ENCODE assay signal across 16 cellular contexts in genomic region chr3:143361589-143361988, GRCh38.
DNase-seq lines count a peak whose midpoint lies in the region; ATAC-seq, FAIRE-seq and TF ChIP-seq lines count a peak whose summit lies in the region.
"Had no signal": no experiment of that assay in that cellular context is flagged by ENCODE, and none has a peak within 500 bp of the region (broad histone marks: within the 10 kb centered on the region; RNA-seq: fewer than 3 reads in every experiment).

No MANE protein-coding gene starts in this region.

- H3F3A ChIP-seq in neural progenitor cell (ENCODE audit: low read depth) = peaks cover 21% of the 10 kb centered on the region

- ATAC-seq in HepG2 (no peak), right lobe of liver (no peak), GM21390 (IDR thresholded peaks at IDR 0.05; ENCODE audit: unreplicated experiment) (no peak), GM18867 (IDR thresholded peaks at IDR 0.05; ENCODE audit: unreplicated experiment) (no peak)
- ATAC-seq: CD8-positive, alpha-beta T cell; GM23338 had no signal

- no peak overlapping the region for H3K9ac ChIP-seq in HepG2 (ENCODE audit: insufficient read depth, low read depth, low read length)
- no peak overlapping the region for H3K9ac ChIP-seq in neural progenitor cell
- H3K9ac ChIP-seq: BLaER1 treated with 17β-estradiol and CSF1 and Interleukin-3, amounts not matched to agents 10 nM and 100 nM had no signal

- CTCF ChIA-PET in HepG2 (lab: Yijun Ruan, JAX; ENCODE audit: low intra/inter-chr PET ratio, low total read pairs) = no interaction called here

- H3K4me3 ChIP-seq in HepG2 (replicated peaks in 1 of 3; ENCODE audit: insufficient read depth in 1 of 3, low read depth in 2 of 3, low read length in 3 of 3) (no peak overlapping the region), right lobe of liver (no peak overlapping the region), neural progenitor cell (no peak overlapping the region)
- H3K4me3 ChIP-seq: BLaER1 treated with 17β-estradiol and CSF1 and Interleukin-3, amounts not matched to agents 10 nM and 100 nM; GM23338 had no signal

- H3K27me3 Mint-ChIP-seq in neural progenitor cell (ENCODE audit: insufficient read depth, low read depth) = no peaks in the 10 kb centered on the region
- H3K27me3 Mint-ChIP-seq: B cell had no signal

- H3K4me2 ChIP-seq in HepG2 (ENCODE audit: low read depth, low read length) = no peak overlapping the region
- H3K4me2 ChIP-seq in neural progenitor cell = no peak overlapping the region
- H3K4me2 ChIP-seq: GM23338 had no signal

- no peaks in the 10 kb centered on the region for H3K36me3 Mint-ChIP-seq in neural progenitor cell
- H3K36me3 Mint-ChIP-seq: CD8-positive, alpha-beta T cell had no signal

- TF ChIP-seq RAD21 in HepG2 (CRISPR knock-in tag; IDR thresholded peaks at IDR 0.05) = no peak

- H3K9me3 Mint-ChIP-seq in neural progenitor cell = peaks cover 8% of the 10 kb centered on the region
- H3K9me3 Mint-ChIP-seq: CD8-positive, alpha-beta T cell; GM23338 had no signal

- WGBS in HepG2 (ENCODE audit: low lambda C conversion rate) = 2% methylated on average over 2 of the region's 2 CpGs
- WGBS in right lobe of liver (ENCODE audit: insufficient coverage, low coverage, low lambda C conversion rate, missing lambda C conversion rate) = 82% methylated on average over 2 of the region's 2 CpGs

- TF ChIP-seq CTCF in HepG2 (CRISPR knock-in tag; IDR thresholded peaks at IDR 0.05) (no peak), right lobe of liver (IDR thresholded peaks at IDR 0.05) (no peak), neural progenitor cell (IDR thresholded peaks at IDR 0.05) (no peak)

- DNase-seq in HepG2 (ENCODE audit: low spot score) (no peak), right lobe of liver (no peak), OCI-M1 (lab: John Stamatoyannopoulos, UW) (peak; percentile 16), neural progenitor cell (ENCODE audit: low spot score) (no peak)
- DNase-seq: Calu3; CD8-positive, alpha-beta T cell; DMS79 treated with DMSO at 0.1 percent for 48 hours; EL; HCEC 1CT had no signal

- H3K27ac ChIP-seq in HepG2 (ENCODE audit: extremely low read length, insufficient read depth, low read length) = no peak overlapping the region
- H3K27ac ChIP-seq in right lobe of liver = no peak overlapping the region
- H3K27ac ChIP-seq in neural progenitor cell = peak overlapping the region; percentile 75
- H3K27ac ChIP-seq: BLaER1 treated with 17β-estradiol and CSF1 and Interleukin-3, amounts not matched to agents 10 nM and 100 nM had no signal

- intact Hi-C loops in HepG2 (cut with micrococcal nuclease; ENCODE audit: unreplicated experiment) (no loop called here), right lobe of liver (cut with DNase I) (no loop called here)

- H3K4me1 Mint-ChIP-seq in neural progenitor cell = peaks cover 15% of the 10 kb centered on the region
- H3K4me1 Mint-ChIP-seq: GM23338 had no signal

- no peak overlapping the region for H3K27ac Mint-ChIP-seq in neural progenitor cell
- H3K27ac Mint-ChIP-seq: B cell, GM23338 had no signal

- H3K27me3 ChIP-seq in HepG2 (ENCODE audit: control insufficient read depth in 1 of 2, insufficient read depth in 2 of 2, low read length in 2 of 2) (no peaks in the 10 kb centered on the region), right lobe of liver (no peaks in the 10 kb centered on the region), neural progenitor cell (no peaks in the 10 kb centered on the region)
- H3K27me3 ChIP-seq: BLaER1 treated with 17β-estradiol and CSF1 and Interleukin-3, amounts not matched to agents 10 nM and 100 nM had no signal

- TF ChIP-seq POLR2A in HepG2 (IDR thresholded peaks at IDR 0.05; ENCODE audit: insufficient read depth in 1 of 2, low read depth in 2 of 2, low read length in 2 of 2) (no peak), right lobe of liver (IDR thresholded peaks at IDR 0.05) (no peak)

- H2AFZ ChIP-seq in HepG2 (ENCODE audit: low read length) = no peak overlapping the region
- no peak overlapping the region for H2AFZ ChIP-seq in neural progenitor cell (replicated peaks)

- POLR2A ChIA-PET in HepG2 (lab: Yijun Ruan, JAX) = no interaction called here

- no TSS peak for BruUV-seq in HepG2 (replicated peaks; lab: Mats Ljungman, UMichigan)

- no peaks in the 10 kb centered on the region for H3K4me1 ChIP-seq in HepG2 (ENCODE audit: insufficient read depth, low read length)
- no peaks in the 10 kb centered on the region for H3K4me1 ChIP-seq in right lobe of liver
- H3K4me1 ChIP-seq in neural progenitor cell = peaks cover 28% of the 10 kb centered on the region

- no peaks in the 10 kb centered on the region for H3K9me3 ChIP-seq in HepG2 (ENCODE audit: low read length)
- H3K9me3 ChIP-seq in right lobe of liver = no peaks in the 10 kb centered on the region
- no peaks in the 10 kb centered on the region for H3K9me3 ChIP-seq in neural progenitor cell (ENCODE audit: low read depth)

- H4K20me1 ChIP-seq in HepG2 (ENCODE audit: insufficient read depth, low read length) (no peaks in the 10 kb centered on the region), neural progenitor cell (ENCODE audit: low read depth) (no peaks in the 10 kb centered on the region)
- H4K20me1 ChIP-seq: BLaER1 treated with 17β-estradiol and CSF1 and Interleukin-3, amounts not matched to agents 10 nM and 100 nM had no signal

- no peak for TF ChIP-seq EP300 in HepG2 (IDR thresholded peaks at IDR 0.05; ENCODE audit: low read depth in 2 of 2, low read length in 2 of 2)
- no peak for TF ChIP-seq EP300 in HepG2 (CRISPR knock-in tag; IDR thresholded peaks at IDR 0.05; ENCODE audit: borderline replicate concordance)

- in situ Hi-C loops in HepG2 (cut with HindIII; ENCODE audit: extremely low pct_ligation_motif_present, low pct_unique_long_range_greater_than_20kb) = no loop called here

- no peaks in the 10 kb centered on the region for H3K79me2 ChIP-seq in HepG2 (ENCODE audit: insufficient read depth, low read length)
- no peaks in the 10 kb centered on the region for H3K79me2 ChIP-seq in neural progenitor cell (ENCODE audit: low read depth)

- FAIRE-seq in HepG2 (lab: Jason Lieb, UNC) = no peak
- FAIRE-seq: GM12891, H54 had no signal

- H3K4me3 Mint-ChIP-seq in neural progenitor cell = no peak overlapping the region
- H3K4me3 Mint-ChIP-seq: B cell; CD8-positive, alpha-beta T cell; GM23338 had no signal

- H3K36me3 ChIP-seq in HepG2 (replicated peaks in 1 of 2; ENCODE audit: control insufficient read depth in 1 of 2, insufficient read depth in 2 of 2, low read length in 2 of 2) (no peaks in the 10 kb centered on the region), right lobe of liver (no peaks in the 10 kb centered on the region), neural progenitor cell (no peaks in the 10 kb centered on the region)

TF ChIP-seq in HepG2, 621 proteins besides CTCF, POLR2A, EP300 and RAD21:
- TF ChIP-seq ZNF136 (CRISPR knock-in tag; IDR thresholded peaks at IDR 0.05; ENCODE audit: low read depth) = no peak
- no peak for TF ChIP-seq PTBP1 (IDR thresholded peaks at IDR 0.05; ENCODE audit: low read depth, low read length, poor library complexity, severe bottlenecking)
- TF ChIP-seq MEIS2 (CRISPR knock-in tag; IDR thresholded peaks at IDR 0.05) = no peak
- TF ChIP-seq PRDM4 (CRISPR knock-in tag; IDR thresholded peaks at IDR 0.05; ENCODE audit: borderline replicate concordance) = no peak
- TF ChIP-seq NR3C1 (CRISPR knock-in tag; IDR thresholded peaks at IDR 0.05) = no peak
- no peak for TF ChIP-seq NR2F2 (IDR thresholded peaks at IDR 0.05; ENCODE audit: borderline replicate concordance, low read depth)
- TF ChIP-seq CREB1 (IDR thresholded peaks at IDR 0.05) = peak; percentile 38
- no peak for TF ChIP-seq CREB1 (CRISPR knock-in tag; IDR thresholded peaks at IDR 0.05)
- peak; percentile 89 for TF ChIP-seq ATF7 (IDR thresholded peaks at IDR 0.05)
- no peak for TF ChIP-seq ATF7 (CRISPR knock-in tag; IDR thresholded peaks at IDR 0.05)
- no peak for TF ChIP-seq PAWR (CRISPR knock-in tag; IDR thresholded peaks at IDR 0.05; ENCODE audit: borderline replicate concordance)
